22 cellular contexts compared by ENCODE assay signal in the genomic region with DNA sequence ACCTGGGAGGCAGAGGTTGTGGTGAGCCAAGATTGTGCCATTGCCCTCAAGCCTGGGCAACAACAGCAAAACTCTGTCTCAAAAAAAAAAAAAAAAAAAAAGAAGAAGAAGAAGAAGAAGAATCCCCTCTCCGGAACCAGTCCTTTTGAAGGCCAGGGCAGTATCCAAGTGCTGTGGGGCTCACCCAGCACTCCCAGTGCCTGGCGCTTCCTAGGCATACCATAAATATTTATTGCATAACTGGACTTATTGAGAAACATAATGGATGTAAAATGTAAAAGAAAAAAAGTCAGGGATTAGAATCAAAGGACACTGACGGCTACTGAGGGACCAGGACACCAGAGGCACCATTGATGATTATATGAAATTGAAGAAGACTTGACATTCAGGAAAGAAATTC.
"Had no signal": no experiment of that assay in that cellular context is flagged by ENCODE, and none has a peak within 500 bp of the region (broad histone marks: within the 10 kb centered on the region; RNA-seq: fewer than 3 reads in every experiment).

No MANE protein-coding gene starts in this region.

- H3K9me3 Mint-ChIP-seq: activated CD4-positive, alpha-beta memory T cell treated with anti-CD3 and anti-CD28 coated beads, Interleukin-2, amount 10 ng/mL, durations not matched to agents 7 days and 5 days; activated CD4-positive, alpha-beta T cell treated with anti-CD3 and anti-CD28 coated beads, Interleukin-2, amount 10 ng/mL, durations not matched to agents 7 days and 5 days; activated T-cell treated with anti-CD3 and anti-CD28 coated beads, Interleukin-2, amount 50 U/mL, for 4 hours; activated T-helper 17 cell treated with anti-CD3 and anti-CD28 coated beads, Interleukin-2, amount 50 U/mL, for 72 hours had no signal

- H3K4me1 ChIP-seq: body of pancreas, colonic mucosa had no signal

- ATAC-seq: activated T-cell treated with anti-CD3 and anti-CD28 coated beads, Interleukin-2, amount 50 U/mL, for 4 hours; body of pancreas; WTC11 had no signal

- H3K36me3 Mint-ChIP-seq: activated naive CD8-positive, alpha-beta T cell; WTC11 had no signal

- H3K9me3 ChIP-seq: body of pancreas, colonic mucosa had no signal

- H3K4me3 Mint-ChIP-seq: activated CD4-positive, alpha-beta memory T cell treated with anti-CD3 and anti-CD28 coated beads, Interleukin-2, amount 10 ng/mL, durations not matched to agents 7 days and 5 days; activated CD4-positive, alpha-beta T cell treated with anti-CD3 and anti-CD28 coated beads, Interleukin-2, amount 10 ng/mL, durations not matched to agents 7 days and 5 days; activated naive CD8-positive, alpha-beta T cell; activated T-cell treated with anti-CD3 and anti-CD28 coated beads, Interleukin-2, amount 50 U/mL, for 4 hours; activated T-helper 17 cell treated with anti-CD3 and anti-CD28 coated beads, Interleukin-2, amount 50 U/mL, for 72 hours; WTC11 had no signal

- H3K27me3 Mint-ChIP-seq: activated CD4-positive, alpha-beta T cell treated with anti-CD3 and anti-CD28 coated beads, Interleukin-2, amount 10 ng/mL, durations not matched to agents 7 days and 5 days had no signal

- H3K27ac Mint-ChIP-seq: activated CD4-positive, alpha-beta memory T cell treated with anti-CD3 and anti-CD28 coated beads, Interleukin-2, amount 10 ng/mL, durations not matched to agents 7 days and 5 days; activated CD4-positive, alpha-beta T cell treated with anti-CD3 and anti-CD28 coated beads, Interleukin-2, amount 10 ng/mL, durations not matched to agents 7 days and 5 days; activated naive CD8-positive, alpha-beta T cell; activated T-helper 17 cell treated with anti-CD3 and anti-CD28 coated beads, Interleukin-2, amount 50 U/mL, for 72 hours; WTC11 had no signal

- H3K36me3 ChIP-seq: colonic mucosa had no signal

- H3K4me1 Mint-ChIP-seq: activated CD4-positive, alpha-beta T cell treated with anti-CD3 and anti-CD28 coated beads, Interleukin-2, amount 10 ng/mL, durations not matched to agents 7 days and 5 days; activated T-helper 17 cell treated with anti-CD3 and anti-CD28 coated beads, Interleukin-2, amount 50 U/mL, for 72 hours had no signal

- H3K27me3 ChIP-seq: body of pancreas, colonic mucosa had no signal

- H3K4me3 ChIP-seq: body of pancreas, colonic mucosa had no signal

- H3K27ac ChIP-seq: body of pancreas, colonic mucosa, epithelial cell of prostate, VCaP had no signal

- DNase-seq: activated CD4-positive, alpha-beta memory T cell treated with anti-CD3 and anti-CD28 coated beads, Interleukin-2, amount 10 ng/mL, durations not matched to agents 7 days and 5 days; activated CD4-positive, alpha-beta T cell treated with anti-CD3 and anti-CD28 coated beads for 1 hour; activated CD4-positive, alpha-beta T cell treated with anti-CD3 and anti-CD28 coated beads for 4 hours; activated CD4-positive, alpha-beta T cell treated with anti-CD3 and anti-CD28 coated beads, Interleukin-2, amount 10 ng/mL, durations not matched to agents 7 days and 5 days; activated CD4-positive, alpha-beta T cell treated with anti-CD3 and anti-CD28 coated beads, Interleukin-2, amount 50 U/mL, for 4 hours; activated effector memory CD4-positive, alpha-beta T cell treated with Interleukin-2 at 50 U/mL for 16 hours; activated gamma-delta T cell treated with Interleukin-2 at 50 U/mL for 16 hours; activated naive CD4-positive, alpha-beta T cell treated with anti-CD3 and anti-CD28 coated beads, Interleukin-2, amount 50 U/mL, for 16 hours; activated naive CD4-positive, alpha-beta T cell treated with Interleukin-2 at 50 U/mL for 16 hours; activated T-cell treated with anti-CD3 and anti-CD28 coated beads, Interleukin-2, amount 50 U/mL, for 4 hours; amniotic stem cell; anterior cingulate cortex; body of pancreas; caudate nucleus; colonic mucosa; effector CD8-positive, alpha-beta T cell; head of caudate nucleus had no signal
